12 cellular contexts compared by ENCODE assay signal in the genomic region with DNA sequence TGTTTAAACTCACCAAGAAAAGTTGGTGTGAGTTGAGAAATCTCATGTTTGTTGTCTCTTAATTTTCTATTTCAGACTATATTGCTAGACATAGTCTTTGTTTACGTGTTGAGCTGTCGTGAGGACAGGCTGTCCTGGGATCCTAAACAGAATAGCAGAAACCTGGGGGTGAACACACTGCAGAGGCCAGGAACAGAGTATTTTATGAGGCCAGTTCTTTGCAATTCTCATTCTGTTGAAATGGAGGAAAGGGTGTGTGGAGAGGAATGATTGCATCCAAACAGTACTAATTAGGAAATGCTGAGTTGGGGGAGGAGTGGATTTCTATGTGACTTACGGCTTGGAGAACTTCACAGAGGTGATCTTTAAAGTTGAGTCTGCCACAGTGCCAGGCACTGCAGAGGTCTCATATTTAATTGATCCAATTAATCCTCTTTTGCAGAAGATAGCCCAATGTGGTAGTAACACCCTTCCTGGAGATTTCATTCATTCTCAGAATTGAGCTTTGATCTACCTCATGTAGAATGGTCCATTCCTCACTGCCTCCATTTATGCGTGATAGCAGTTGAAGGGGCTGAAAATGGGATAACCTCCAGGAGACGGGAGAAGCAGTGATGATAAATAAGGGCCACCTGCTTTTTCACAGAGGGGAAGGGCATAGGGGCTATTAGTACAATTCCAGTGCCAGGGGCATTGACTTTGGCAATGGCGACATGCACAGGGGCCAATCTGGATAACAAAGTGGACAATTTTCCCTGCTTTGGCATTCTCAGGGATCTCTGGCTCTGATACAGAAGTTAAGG.
A peak's percentile ranks its signal among the peaks of the same experiment; 100 is the strongest.
DNase-seq lines count a peak whose midpoint lies in the region; ATAC-seq lines count a peak whose summit lies in the region.
"Had no signal": no experiment of that assay in that cellular context is flagged by ENCODE, and none has a peak within 500 bp of the region (broad histone marks: within the 10 kb centered on the region; RNA-seq: fewer than 3 reads in every experiment).

No MANE protein-coding gene starts in this region.

- no peaks in the 10 kb centered on the region for H3K9me3 Mint-ChIP-seq in stimulated activated naive CD8-positive, alpha-beta T cell treated with anti-CD3 and anti-CD28 coated beads, Interleukin-15, Interleukin-2, amounts not matched to agents 100 ng/mL and 50 ng/mL, for 24 hours
- H3K9me3 Mint-ChIP-seq in T-cell: no peaks in the 10 kb centered on the region

- POLR2A ChIA-PET in T-cell (lab: Charles Lee): interaction anchor here (0.6 to 2.4 kb wide), 2 partner anchors 32 to 140 kb away, joined by 3 to 7 read pairs; no protein-coding TSS in a partner anchor

- intact Hi-C loops in left ventricle myocardium superior (cut with micrococcal nuclease): no loop called here

- H3K4me1 Mint-ChIP-seq in stimulated activated naive CD8-positive, alpha-beta T cell treated with anti-CD3 and anti-CD28 coated beads, Interleukin-15, Interleukin-2, amounts not matched to agents 100 ng/mL and 50 ng/mL, for 24 hours (ENCODE audit: low read depth): peaks cover 78% of the 10 kb centered on the region
- H3K4me1 Mint-ChIP-seq in T-cell: peaks cover 70 to 81% (median 79%) of the 10 kb centered on the region in 3 donors

- DNase-seq in stimulated activated naive CD8-positive, alpha-beta T cell treated with anti-CD3 and anti-CD28 coated beads, Interleukin-15, Interleukin-2, amounts not matched to agents 100 U/mL and 50 U/mL, for 24 hours: no peak
- DNase-seq in T-cell: no peak
- peak; percentile 27 for DNase-seq in fibroblast of gingiva (ENCODE audit: low read depth)
- no peak for DNase-seq in left ventricle myocardium superior
- no peak for DNase-seq in inferior parietal cortex (ENCODE audit: extremely low spot score)
- DNase-seq in EL: no peak
- DNase-seq: left ventricle myocardium inferior, SHP77, uterus had no signal

- CTCF ChIA-PET in T-cell (lab: Charles Lee): interaction anchor here (0.8 to 2.4 kb wide), 5 partner anchors 29 to 103 kb away, joined by 3 to 16 read pairs (median 3); no protein-coding TSS in a partner anchor

- peak overlapping the region; percentile 98 for H3K4me3 Mint-ChIP-seq in stimulated activated naive CD8-positive, alpha-beta T cell treated with anti-CD3 and anti-CD28 coated beads, Interleukin-15, Interleukin-2, amounts not matched to agents 100 ng/mL and 50 ng/mL, for 24 hours
- peak overlapping the region; percentile 98 to 100 (median 100) for H3K4me3 Mint-ChIP-seq in T-cell

- no peak for ATAC-seq in stimulated activated naive CD8-positive, alpha-beta T cell treated with anti-CD3 and anti-CD28 coated beads, Interleukin-15, Interleukin-2, amounts not matched to agents 100 U/mL and 50 U/mL, for 24 hours
- ATAC-seq in T-cell (replicated peaks in 1 of 4) (no peak), left ventricle myocardium superior (no peak), GM18511 (IDR thresholded peaks at IDR 0.05; ENCODE audit: unreplicated experiment) (no peak)

- H3K36me3 Mint-ChIP-seq in stimulated activated naive CD8-positive, alpha-beta T cell treated with anti-CD3 and anti-CD28 coated beads, Interleukin-15, Interleukin-2, amounts not matched to agents 100 ng/mL and 50 ng/mL, for 24 hours (ENCODE audit: low read depth): peaks cover 17% of the 10 kb centered on the region
- H3K36me3 Mint-ChIP-seq in T-cell: peaks cover 5% of the 10 kb centered on the region

- H3K27me3 Mint-ChIP-seq in stimulated activated naive CD8-positive, alpha-beta T cell treated with anti-CD3 and anti-CD28 coated beads, Interleukin-15, Interleukin-2, amounts not matched to agents 100 ng/mL and 50 ng/mL, for 24 hours: no peaks in the 10 kb centered on the region
- no peaks in the 10 kb centered on the region for H3K27me3 Mint-ChIP-seq in T-cell

- H3K27ac Mint-ChIP-seq in stimulated activated naive CD8-positive, alpha-beta T cell treated with anti-CD3 and anti-CD28 coated beads, Interleukin-15, Interleukin-2, amounts not matched to agents 100 ng/mL and 50 ng/mL, for 24 hours: peak overlapping the region; percentile 97
- peak overlapping the region; percentile 97 to 99 for H3K27ac Mint-ChIP-seq in T-cell
- H3K27ac Mint-ChIP-seq: progenitor cell of endocrine pancreas had no signal
